Comparison of ENCODE assay signal across 19 cellular contexts in the genomic region with DNA sequence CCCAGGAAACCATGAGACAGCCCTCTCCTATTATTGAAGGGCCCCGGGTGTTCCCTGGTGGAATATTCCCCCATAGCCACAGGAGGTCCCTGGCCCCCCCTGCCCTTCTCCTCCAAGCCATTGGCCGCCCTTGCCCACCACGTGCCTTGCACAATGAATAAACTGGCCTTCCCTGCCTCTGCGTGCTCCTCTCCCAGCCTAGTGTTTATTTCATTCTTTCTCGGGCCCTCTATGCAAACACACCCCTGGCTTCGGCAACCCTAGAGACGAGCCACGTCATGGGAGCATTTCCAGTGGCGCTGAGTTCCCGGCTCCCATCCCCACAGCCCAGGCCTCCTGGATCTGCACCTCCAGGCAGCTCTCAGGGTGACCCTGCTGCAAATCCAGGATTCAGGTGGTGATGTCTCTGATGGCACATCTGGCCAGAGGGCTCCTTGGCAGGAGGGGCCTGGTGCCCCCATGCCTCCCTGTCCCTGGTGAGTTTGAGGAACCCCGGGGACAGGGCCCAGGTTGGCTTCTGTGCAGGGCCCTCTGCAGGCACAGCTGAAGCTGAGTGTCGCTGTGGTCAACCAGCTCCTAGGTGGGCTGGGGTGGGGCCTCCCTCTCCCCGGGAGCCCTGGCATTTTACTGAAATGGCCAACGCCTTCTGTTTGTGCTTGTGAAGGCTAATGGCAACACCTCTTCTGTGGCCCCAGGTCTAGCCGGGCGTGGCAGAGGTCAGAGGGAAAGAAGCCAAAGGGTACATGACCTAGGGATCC. TPM values are rescaled to one million over a fixed set of nuclear protein-coding genes. Genes with fewer than 3 reads are reported as not detected.
DNase-seq lines count a peak whose midpoint lies in the region; ATAC-seq and TF ChIP-seq lines count a peak whose summit lies in the region.
"Had no signal": no experiment of that assay in that cellular context is flagged by ENCODE, and none has a peak within 500 bp of the region (broad histone marks: within the 10 kb centered on the region; RNA-seq: fewer than 3 reads in every experiment).

No MANE protein-coding gene starts in this region.

- 76 to 83% methylated on average over 9 to 16 of the region's 16 CpGs for WGBS in endodermal cell (ENCODE audit: insufficient coverage in 1 of 2, insufficient read length in 1 of 2), 2 experiments

- peaks cover 10% of the 10 kb centered on the region for H3K9me3 Mint-ChIP-seq in endodermal cell

- H3K27ac Mint-ChIP-seq in endodermal cell: no peak overlapping the region
- H3K27ac Mint-ChIP-seq: T-helper 1 cell treated with Interleukin-12 subunit alpha and Interleukin-12 subunit beta and Interleukin-4 antibody, amounts not matched to agents 30 μg/mL and 1 μg/mL, for 36 hours had no signal

- H3K9ac ChIP-seq in endodermal cell (ENCODE audit: extremely low read depth, low read length, poor library complexity, severe bottlenecking): no peak overlapping the region
- H3K9ac ChIP-seq: KMS-11 had no signal

- TF ChIP-seq CTCF in left ventricle myocardium inferior (IDR thresholded peaks at IDR 0.05; ENCODE audit: borderline replicate concordance) (no peak), endodermal cell (conservative IDR thresholded peaks at IDR 0.05) (no peak), vagina (IDR thresholded peaks at IDR 0.05) (no peak)

- H3K4me1 ChIP-seq in left ventricle myocardium inferior (peaks cover 14% of the 10 kb centered on the region), endodermal cell (ENCODE audit: control insufficient read depth, insufficient read depth, low read length) (peaks cover 2% of the 10 kb centered on the region), vagina (no peaks in the 10 kb centered on the region)
- H3K4me1 ChIP-seq: breast epithelium had no signal

- peaks cover 63% of the 10 kb centered on the region for H3K27me3 Mint-ChIP-seq in endodermal cell (ENCODE audit: insufficient read depth)

- peaks cover 56% of the 10 kb centered on the region for H3K4me1 Mint-ChIP-seq in endodermal cell

- no peaks in the 10 kb centered on the region for H3K9me3 ChIP-seq in left ventricle myocardium inferior (replicated peaks)
- H3K9me3 ChIP-seq in endodermal cell (ENCODE audit: control insufficient read depth, low read length): peaks cover 6% of the 10 kb centered on the region
- H3K9me3 ChIP-seq in vagina: no peaks in the 10 kb centered on the region

- no peaks in the 10 kb centered on the region for H3K36me3 Mint-ChIP-seq in endodermal cell (ENCODE audit: low read depth)

- intact Hi-C loops in cardiac septum (cut with DNase I): no loop called here
- intact Hi-C loops in left ventricle myocardium inferior (cut with micrococcal nuclease): no loop called here
- intact Hi-C loops in vagina (cut with DNase I): no loop called here

- peaks cover 98% of the 10 kb centered on the region for H3K27me3 ChIP-seq in left ventricle myocardium inferior (ENCODE audit: low read depth)
- H3K27me3 ChIP-seq in endodermal cell (ENCODE audit: control insufficient read depth, insufficient read depth, low read length, poor library complexity, severe bottlenecking): peaks cover 39% of the 10 kb centered on the region
- peaks cover 12% of the 10 kb centered on the region for H3K27me3 ChIP-seq in vagina

- H3K4me3 ChIP-seq in left ventricle myocardium inferior (no peak overlapping the region), endodermal cell (ENCODE audit: low read length) (no peak overlapping the region), vagina (no peak overlapping the region)
- H3K4me3 ChIP-seq: breast epithelium, spleen, stomach had no signal

- H3K36me3 ChIP-seq in left ventricle myocardium inferior (no peaks in the 10 kb centered on the region), endodermal cell (ENCODE audit: control insufficient read depth, insufficient read depth, low read length) (no peaks in the 10 kb centered on the region), vagina (no peaks in the 10 kb centered on the region)
- H3K36me3 ChIP-seq: breast epithelium, spleen, stomach had no signal

- no peak overlapping the region for H3K4me3 Mint-ChIP-seq in endodermal cell
- H3K4me3 Mint-ChIP-seq: T-helper 1 cell treated with Interleukin-12 subunit alpha and Interleukin-12 subunit beta and Interleukin-4 antibody, amounts not matched to agents 30 μg/mL and 1 μg/mL, for 36 hours had no signal

- H3K27ac ChIP-seq in left ventricle myocardium inferior (replicated peaks): no peak overlapping the region
- no peak overlapping the region for H3K27ac ChIP-seq in endodermal cell (ENCODE audit: low read depth, low read length)
- H3K27ac ChIP-seq in vagina: no peak overlapping the region
- H3K27ac ChIP-seq: breast epithelium, KMS-11, spleen, stomach had no signal

- ATAC-seq in stimulated activated naive CD8-positive, alpha-beta T cell treated with anti-CD3 and anti-CD28 coated beads, Interleukin-15, Interleukin-2, amounts not matched to agents 100 U/mL and 50 U/mL, for 24 hours: no peak
- ATAC-seq in GM21529 (IDR thresholded peaks at IDR 0.05; ENCODE audit: unreplicated experiment): no peak

- TF ChIP-seq POLR2A in vagina (IDR thresholded peaks at IDR 0.05): no peak

- DNase-seq in cardiac septum (ENCODE audit: low spot score) (peak; percentile 65), left ventricle myocardium inferior (no peak), NCI-H345 (lab: John Stamatoyannopoulos, UW) (peak; percentile 96), endodermal cell (peak; percentile 66), vagina (ENCODE audit: extremely low spot score in 2 of 2) (peak; percentile 65 to 79), C1 segment of cervical spinal cord (lab: John Stamatoyannopoulos, UW) (no peak)
- DNase-seq in stimulated activated naive CD8-positive, alpha-beta T cell treated with anti-CD3 and anti-CD28 coated beads, Interleukin-15, Interleukin-2, amounts not matched to agents 100 U/mL and 50 U/mL, for 24 hours: no peak
- DNase-seq: NCI-H187, NCI-H82, RPMI8226, stomach had no signal

RNA-seq across cellular contexts. Expression of a gene that starts 6.2 kb away (rescaled TPM):
- total RNA-seq in cardiac septum (not detected), left ventricle myocardium inferior (not detected), endodermal cell (not detected), vagina (not detected)
- polyA plus RNA-seq in endodermal cell (2013, experiment 1 of 2): not detected
- not detected for polyA plus RNA-seq in endodermal cell (2013, experiment 2 of 2)
- total RNA-seq: breast epithelium, fibroblast of lung, spleen, stomach, urinary bladder had no signal
- polyA plus RNA-seq: AG04450, fibroblast of lung, spleen, stomach, urinary bladder had no signal

RNA-seq across cellular contexts. Expression of a gene that starts 8.2 kb away (rescaled TPM):
- total RNA-seq in cardiac septum: not detected
- 3.3 TPM for total RNA-seq in left ventricle myocardium inferior
- 1 to 10 TPM; 1.5 to 6.0 TPM for total RNA-seq in endodermal cell
- polyA plus RNA-seq in endodermal cell (2013, experiment 1 of 2): 0.32 TPM
- 0.29 TPM for polyA plus RNA-seq in endodermal cell (2013, experiment 2 of 2)
- not detected for total RNA-seq in vagina
- total RNA-seq: fibroblast of lung had no signal
- polyA plus RNA-seq: AG04450, fibroblast of lung had no signal

RNA-seq across cellular contexts. Expression of a gene that starts 21.2 kb away (rescaled TPM):
- total RNA-seq in cardiac septum: not detected
- not detected for total RNA-seq in left ventricle myocardium inferior
- not detected for total RNA-seq in endodermal cell
- polyA plus RNA-seq in endodermal cell (2013, experiment 1 of 2): not detected
- polyA plus RNA-seq in endodermal cell (2013, experiment 2 of 2): not detected
- total RNA-seq in vagina: not detected
- total RNA-seq: breast epithelium, fibroblast of lung, spleen, urinary bladder had no signal
- polyA plus RNA-seq: AG04450, fibroblast of lung, spleen, stomach, urinary bladder had no signal

RNA-seq across cellular contexts. Expression of a gene that starts 36.4 kb away (rescaled TPM):
- total RNA-seq in cardiac septum (not detected), left ventricle myocardium inferior (not detected), endodermal cell (not detected), vagina (not detected)
- not detected for polyA plus RNA-seq in endodermal cell (2013, experiment 1 of 2)
- not detected for polyA plus RNA-seq in endodermal cell (2013, experiment 2 of 2)
- total RNA-seq: breast epithelium, fibroblast of lung, spleen, stomach, urinary bladder had no signal
- polyA plus RNA-seq: AG04450, fibroblast of lung, spleen, stomach, urinary bladder had no signal

RNA-seq across cellular contexts. Expression of a gene that starts 45.4 kb away (rescaled TPM):
- total RNA-seq in cardiac septum: not detected
- not detected for total RNA-seq in left ventricle myocardium inferior
- not detected for total RNA-seq in endodermal cell
- polyA plus RNA-seq in endodermal cell (2013, experiment 1 of 2): not detected
- not detected for polyA plus RNA-seq in endodermal cell (2013, experiment 2 of 2)
- not detected for total RNA-seq in vagina
- total RNA-seq: breast epithelium, fibroblast of lung, spleen, stomach, urinary bladder had no signal
- polyA plus RNA-seq: AG04450, fibroblast of lung, spleen, stomach, urinary bladder had no signal

Comparison
In these comparisons a context has a peak if more than half of its experiments do, and no peak if none do; other contexts are left out.
1. DNase-seq: peak in cardiac septum (single experiment), NCI-H345 (single experiment), endodermal cell (single experiment) and vagina (2 of 2); none in left ventricle myocardium inferior (single experiment), stimulated activated naive CD8-positive, alpha-beta T cell treated with anti-CD3 and anti-CD28 coated beads, Interleukin-15, Interleukin-2, amounts not matched to agents 100 U/mL and 50 U/mL, for 24 hours (single experiment) and C1 segment of cervical spinal cord (0 of 14).